ENCODE assay signal across 8 cellular contexts in the genomic region with DNA sequence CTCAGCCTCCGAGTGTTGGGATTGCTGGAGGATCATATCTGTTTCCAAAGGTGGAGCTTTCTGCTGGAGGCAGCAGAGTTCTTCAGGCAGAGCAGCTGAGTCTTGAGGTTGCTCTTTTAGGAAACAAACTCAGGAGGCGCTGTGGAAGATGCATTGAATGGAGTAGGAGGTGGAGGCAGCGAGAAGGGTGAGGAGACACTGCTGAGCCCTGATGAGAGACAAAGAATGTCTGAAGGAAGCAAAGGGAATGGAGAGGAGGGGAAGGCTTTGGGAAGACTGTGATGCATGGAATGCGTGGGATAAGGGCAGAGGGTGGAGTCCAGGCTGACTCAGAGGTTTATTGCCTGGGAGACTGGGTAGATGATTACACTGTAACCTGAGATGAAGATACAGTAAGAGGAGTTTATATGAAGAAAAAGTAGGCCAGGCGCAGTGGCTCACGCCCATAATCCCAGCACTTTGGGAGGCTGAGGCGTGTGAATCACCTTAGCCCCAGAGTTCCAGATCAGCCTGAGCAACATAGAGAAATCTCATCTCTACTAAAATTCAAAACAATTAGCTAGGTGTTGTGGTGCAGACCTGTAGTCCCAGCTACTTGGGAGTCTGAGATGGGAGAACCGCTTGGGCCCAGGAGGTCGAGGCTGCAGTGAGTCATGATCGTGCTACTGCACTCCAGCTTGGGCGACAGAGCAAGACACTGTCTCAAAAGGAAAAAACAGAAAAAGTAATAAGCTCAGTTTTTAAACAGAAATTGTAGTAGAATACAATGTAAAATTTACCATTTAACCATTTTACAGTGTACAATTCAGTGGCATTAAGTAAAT. TPM values are rescaled to one million over a fixed set of nuclear protein-coding genes. Genes with fewer than 3 reads are reported as not detected.
DNase-seq lines count a peak whose midpoint lies in the region; ATAC-seq, FAIRE-seq and TF ChIP-seq lines count a peak whose summit lies in the region.

No MANE protein-coding gene starts in this region.

- peak; percentile 31 for TF ChIP-seq POLR2A in A549 (IDR thresholded peaks at IDR 0.05; ENCODE audit: low read length)

- peak; percentile 85 to 99 for DNase-seq in A549 (ENCODE audit: low read depth in 1 of 2, low spot score in 1 of 2)
- DNase-seq in HS-5 (ENCODE audit: low read depth), result peak; percentile 99
- DNase-seq in SK-MEL-5 (ENCODE audit: low read depth, low spot score), result peak; percentile 95
- DNase-seq in head of caudate nucleus, result peak in 41 of 42 donors; percentile 18 to 90 (median 64)
- no peak for DNase-seq in NAMALWA (ENCODE audit: low spot score)

- TF ChIP-seq RAD21 in A549 (conservative IDR thresholded peaks at IDR 0.05 in 1 of 2, IDR thresholded peaks at IDR 0.05 in 1 of 2), result peak; percentile 47 to 56

- in situ Hi-C loops in SK-MEL-5 (cut with HindIII; ENCODE audit: low pct_unique_long_range_greater_than_20kb, low sequenced_read_pairs), result no loop called here

- peak; percentile 98 to 99 for ATAC-seq in A549
- ATAC-seq in GM18519 (IDR thresholded peaks at IDR 0.05; ENCODE audit: low FRiP score, unreplicated experiment), result no peak
- ATAC-seq in GM21723 (IDR thresholded peaks at IDR 0.05; ENCODE audit: unreplicated experiment), result no peak

- CTCF ChIA-PET in A549 (lab: Yijun Ruan, JAX), result interaction anchor here (0.7 to 3.8 kb wide), 23 partner anchors 10 to 137 kb away, joined by 3 to 28 read pairs (median 4); a partner anchor contains a TSS

- no peak overlapping the region for H3K9ac ChIP-seq in skeletal muscle tissue (ENCODE audit: low read depth in 1 of 3, low read length in 3 of 3)

- H3K36me3 ChIP-seq in skeletal muscle tissue (ENCODE audit: control insufficient read depth in 3 of 3, insufficient read depth in 3 of 3, low read length in 3 of 3), result no peaks in the 10 kb centered on the region

- H3K9me3 ChIP-seq in A549 (peaks cover 3% of the 10 kb centered on the region; the same call in 1 of the 3 replicates), skeletal muscle tissue (ENCODE audit: control insufficient read depth in 3 of 3, low read length in 3 of 3) (no peaks in the 10 kb centered on the region)

- intact Hi-C loops in head of caudate nucleus (cut with DNase I), result no loop called here

- FAIRE-seq in A549 (lab: Jason Lieb, UNC), result peak; percentile 99

- H3K4me1 ChIP-seq in A549 (peaks cover 26% of the 10 kb centered on the region), skeletal muscle tissue (ENCODE audit: control insufficient read depth in 3 of 3, insufficient read depth in 3 of 3, low read length in 3 of 3) (peaks cover 0 to 7% (median 3%) of the 10 kb centered on the region in 3 donors)

- POLR2A ChIA-PET in A549 (lab: Yijun Ruan, JAX), result interaction anchor here (0.8 to 3.1 kb wide), 14 partner anchors 10 to 121 kb away, joined by 3 to 45 read pairs (median 6); a partner anchor contains a TSS

- no peak; a peak in 1 of 5 replicates for TF ChIP-seq EP300 in A549 (IDR thresholded peaks at IDR 0.05)

- TF ChIP-seq CTCF in A549 (IDR thresholded peaks at IDR 0.05), result peak; percentile 64

- under 1% methylated on average over 11 of the region's 11 CpGs for WGBS in A549 (ENCODE audit: missing lambda C conversion rate)

- H3K4me3 ChIP-seq in A549, result peak overlapping the region; percentile 14
- H3K4me3 ChIP-seq in skeletal muscle tissue (ENCODE audit: low read length in 3 of 3), result no peak overlapping the region

- H3K4me2 ChIP-seq in A549, result peak overlapping the region; percentile 83

- H3K27me3 ChIP-seq in skeletal muscle tissue (ENCODE audit: control insufficient read depth in 3 of 3, insufficient read depth in 3 of 3, low read length in 3 of 3), result no peaks in the 10 kb centered on the region

- H3K27ac ChIP-seq in A549 (peak overlapping the region; percentile 92 to 94), skeletal muscle tissue (ENCODE audit: low read depth, low read length) (peak overlapping the region; percentile 40)

TF ChIP-seq in A549, 52 proteins besides CTCF, POLR2A, EP300 and RAD21 (continues in another document):
- no peak for TF ChIP-seq TP53 (CRISPR knock-in tag; IDR thresholded peaks at IDR 0.05)
- TF ChIP-seq, protein P1, sequence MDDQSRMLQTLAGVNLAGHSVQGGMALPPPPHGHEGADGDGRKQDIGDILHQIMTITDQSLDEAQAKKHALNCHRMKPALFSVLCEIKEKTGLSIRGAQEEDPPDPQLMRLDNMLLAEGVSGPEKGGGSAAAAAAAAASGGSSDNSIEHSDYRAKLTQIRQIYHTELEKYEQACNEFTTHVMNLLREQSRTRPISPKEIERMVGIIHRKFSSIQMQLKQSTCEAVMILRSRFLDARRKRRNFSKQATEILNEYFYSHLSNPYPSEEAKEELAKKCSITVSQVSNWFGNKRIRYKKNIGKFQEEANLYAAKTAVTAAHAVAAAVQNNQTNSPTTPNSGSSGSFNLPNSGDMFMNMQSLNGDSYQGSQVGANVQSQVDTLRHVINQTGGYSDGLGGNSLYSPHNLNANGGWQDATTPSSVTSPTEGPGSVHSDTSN (IDR thresholded peaks at IDR 0.05), result 0 out of 2 replicates have a peak, but pooled peaks have one; percentile 31
- TF ChIP-seq JUNB (IDR thresholded peaks at IDR 0.05), result peak; percentile 50
- TF ChIP-seq GATA3 (IDR thresholded peaks at IDR 0.05; ENCODE audit: borderline replicate concordance), result peak; percentile 34; the same call in 1 of the 2 replicates
- no peak for TF ChIP-seq ZC3H11A (IDR thresholded peaks at IDR 0.05)
- no peak for TF ChIP-seq NPAS2 (CRISPR knock-in tag; IDR thresholded peaks at IDR 0.05; ENCODE audit: borderline replicate concordance)
- 0 out of 2 replicates have a peak, but pooled peaks have one; percentile 27 for TF ChIP-seq EHF (CRISPR knock-in tag; IDR thresholded peaks at IDR 0.05)
- TF ChIP-seq, protein P2, sequence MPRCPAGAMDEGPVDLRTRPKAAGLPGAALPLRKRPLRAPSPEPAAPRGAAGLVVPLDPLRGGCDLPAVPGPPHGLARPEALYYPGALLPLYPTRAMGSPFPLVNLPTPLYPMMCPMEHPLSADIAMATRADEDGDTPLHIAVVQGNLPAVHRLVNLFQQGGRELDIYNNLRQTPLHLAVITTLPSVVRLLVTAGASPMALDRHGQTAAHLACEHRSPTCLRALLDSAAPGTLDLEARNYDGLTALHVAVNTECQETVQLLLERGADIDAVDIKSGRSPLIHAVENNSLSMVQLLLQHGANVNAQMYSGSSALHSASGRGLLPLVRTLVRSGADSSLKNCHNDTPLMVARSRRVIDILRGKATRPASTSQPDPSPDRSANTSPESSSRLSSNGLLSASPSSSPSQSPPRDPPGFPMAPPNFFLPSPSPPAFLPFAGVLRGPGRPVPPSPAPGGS (IDR thresholded peaks at IDR 0.05), result peak; percentile 69; the same call in 2 of the 3 replicates

RNA-seq across cellular contexts. Expression of a gene that starts 17.8 kb away (rescaled TPM):
- polyA plus RNA-seq in A549 (2011; rRNA removed), result 65.1 and 82.5 TPM in 2 replicates
- 66.5 and 71.2 TPM in 2 replicates for polyA plus RNA-seq in A549 (2012; cell fraction: cytosol; rRNA removed)
- 56.7 and 79.5 TPM in 2 replicates for polyA plus RNA-seq in A549 (2012; cell fraction: nucleus; rRNA removed)
- 68.1 to 77.2 TPM (median 74.4 TPM) in 3 replicates for polyA plus RNA-seq in A549 (2017; fragmentation: RNase III; extraction: RNeasy Plus Mini Kit Qiagen cat#74134 plus additional on column Dnase treatment)
- polyA minus RNA-seq in A549 (2011; rRNA and poly(A)+ RNA removed), result 55.4 and 65.0 TPM in 2 replicates
- total RNA-seq in SK-MEL-5 (2014; rRNA removed; shearing (Covaris generic)), result 48.2 and 51.8 TPM in 2 replicates
- polyA plus RNA-seq in SK-MEL-5 (2015; cell fraction: cytosol; rRNA removed), result 86.6 and 92.4 TPM in 2 replicates
- 144 and 184 TPM in 2 replicates for polyA plus RNA-seq in SK-MEL-5 (2015; cell fraction: nucleus; rRNA removed)
- total RNA-seq in skeletal muscle tissue, result 35.0 TPM

RNA-seq across cellular contexts. Expression of a gene that starts 18.0 kb away (rescaled TPM):
- polyA plus RNA-seq in A549 (2011; rRNA removed) (14.6 and 15.3 TPM in 2 replicates), A549 (2017; fragmentation: RNase III; extraction: RNeasy Plus Mini Kit Qiagen cat#74134 plus additional on column Dnase treatment) (11.9 to 13.3 TPM (median 12.7 TPM) in 3 replicates)
- polyA plus RNA-seq in A549 (2012; cell fraction: cytosol; rRNA removed), result 26.6 and 33.9 TPM in 2 replicates
- 105 and 113 TPM in 2 replicates for polyA plus RNA-seq in A549 (2012; cell fraction: nucleus; rRNA removed)
- 11.8 and 16.0 TPM in 2 replicates for polyA minus RNA-seq in A549 (2011; rRNA and poly(A)+ RNA removed)
- total RNA-seq in SK-MEL-5 (2014; rRNA removed; shearing (Covaris generic)), result 9.1 and 11.0 TPM in 2 replicates
- 42.9 and 92.3 TPM in 2 replicates for polyA plus RNA-seq in SK-MEL-5 (2015; cell fraction: cytosol; rRNA removed)
- polyA plus RNA-seq in SK-MEL-5 (2015; cell fraction: nucleus; rRNA removed), result 66.0 and 77.2 TPM in 2 replicates
- total RNA-seq in skeletal muscle tissue, result 4.2 TPM

RNA-seq across cellular contexts. Expression of a gene that starts 29.6 kb away (rescaled TPM):
- polyA plus RNA-seq in A549 (2011; rRNA removed) (13.7 TPM in 2 replicates), A549 (2017; fragmentation: RNase III; extraction: RNeasy Plus Mini Kit Qiagen cat#74134 plus additional on column Dnase treatment) (28.2 to 30.8 TPM (median 30.7 TPM) in 3 replicates)
- 16.9 and 20.1 TPM in 2 replicates for polyA plus RNA-seq in A549 (2012; cell fraction: cytosol; rRNA removed)
- polyA plus RNA-seq in A549 (2012; cell fraction: nucleus; rRNA removed), result 55.5 and 72.3 TPM in 2 replicates
- polyA minus RNA-seq in A549 (2011; rRNA and poly(A)+ RNA removed), result 20.2 and 20.6 TPM in 2 replicates
- 28.6 and 30.3 TPM in 2 replicates for total RNA-seq in SK-MEL-5 (2014; rRNA removed; shearing (Covaris generic))
- 35.2 and 42.6 TPM in 2 replicates for polyA plus RNA-seq in SK-MEL-5 (2015; cell fraction: cytosol; rRNA removed)
- polyA plus RNA-seq in SK-MEL-5 (2015; cell fraction: nucleus; rRNA removed), result 81.1 and 102 TPM in 2 replicates
- 35.0 TPM for total RNA-seq in skeletal muscle tissue

RNA-seq across cellular contexts. Expression of a gene that starts 43.8 kb away (rescaled TPM):
- polyA plus RNA-seq in A549 (2011; rRNA removed) (3.7 and 4.6 TPM in 2 replicates), A549 (2017; fragmentation: RNase III; extraction: RNeasy Plus Mini Kit Qiagen cat#74134 plus additional on column Dnase treatment) (20.6 to 22.2 TPM (median 21.6 TPM) in 3 replicates)
- 9.5 and 13.4 TPM in 2 replicates for polyA plus RNA-seq in A549 (2012; cell fraction: cytosol; rRNA removed)
- 11.7 and 12.5 TPM in 2 replicates for polyA plus RNA-seq in A549 (2012; cell fraction: nucleus; rRNA removed)
- 1.4 and 1.7 TPM in 2 replicates for polyA minus RNA-seq in A549 (2011; rRNA and poly(A)+ RNA removed)
- total RNA-seq in SK-MEL-5 (2014; rRNA removed; shearing (Covaris generic)), result 3.4 and 3.7 TPM in 2 replicates
- 10.5 and 16.2 TPM in 2 replicates for polyA plus RNA-seq in SK-MEL-5 (2015; cell fraction: cytosol; rRNA removed)
- polyA plus RNA-seq in SK-MEL-5 (2015; cell fraction: nucleus; rRNA removed), result 4.7 and 7.1 TPM in 2 replicates
- total RNA-seq in skeletal muscle tissue, result not detected

RNA-seq across cellular contexts. Expression of a gene that starts 44.7 kb away (rescaled TPM):
- polyA plus RNA-seq in A549 (2011; rRNA removed) (4.3 and 5.1 TPM in 2 replicates), A549 (2017; fragmentation: RNase III; extraction: RNeasy Plus Mini Kit Qiagen cat#74134 plus additional on column Dnase treatment) (9.0 to 12.6 TPM (median 11.4 TPM) in 3 replicates)
- polyA plus RNA-seq in A549 (2012; cell fraction: cytosol; rRNA removed), result 5.3 and 6.6 TPM in 2 replicates
- 17.3 and 28.0 TPM in 2 replicates for polyA plus RNA-seq in A549 (2012; cell fraction: nucleus; rRNA removed)
- 3.3 and 4.5 TPM in 2 replicates for polyA minus RNA-seq in A549 (2011; rRNA and poly(A)+ RNA removed)
- 8.7 and 10.3 TPM in 2 replicates for total RNA-seq in SK-MEL-5 (2014; rRNA removed; shearing (Covaris generic))
- polyA plus RNA-seq in SK-MEL-5 (2015; cell fraction: cytosol; rRNA removed), result 45.5 and 56.8 TPM in 2 replicates
- polyA plus RNA-seq in SK-MEL-5 (2015; cell fraction: nucleus; rRNA removed), result 4.7 and 14.3 TPM in 2 replicates
- 2.1 TPM for total RNA-seq in skeletal muscle tissue

Comparison
In these comparisons a context has a peak if more than half of its experiments do, and no peak if none do; other contexts are left out.
1. ATAC-seq: peak in A549 (2 of 2); none in GM18519 (single experiment) and GM21723 (single experiment).